30 cellular contexts compared by ENCODE assay signal in genomic region chr11:15057352-15057751, GRCh38. TPM values are rescaled to one million over a fixed set of nuclear protein-coding genes. Genes with fewer than 3 reads are reported as not detected.
"Had no signal": no experiment of that assay in that cellular context is flagged by ENCODE, and none has a peak within 500 bp of the region (broad histone marks: within the 10 kb centered on the region; RNA-seq: fewer than 3 reads in every experiment).

No MANE protein-coding gene starts in this region.

- H3K4me1 ChIP-seq: left lung, lower lobe of right lung, right atrium auricular region, right lobe of liver, stomach, testis, transverse colon, upper lobe of left lung, vagina had no signal

- H3K36me3 ChIP-seq: left lung, lower lobe of right lung, ovary, right atrium auricular region, right lobe of liver, stomach, thyroid gland, transverse colon, upper lobe of left lung, vagina had no signal

- H3K27ac ChIP-seq: left lung, lower lobe of right lung, ovary, right atrium auricular region, right lobe of liver, skin epidermis, stomach, testis, thyroid gland, transverse colon, upper lobe of left lung, vagina had no signal

- H3K27me3 ChIP-seq: left lung, ovary, right atrium auricular region, right lobe of liver, testis, thyroid gland, upper lobe of left lung, vagina had no signal

- H3K9me3 ChIP-seq: left lung, lower lobe of right lung, ovary, right atrium auricular region, right lobe of liver, stomach, testis, thyroid gland, transverse colon, upper lobe of left lung, vagina had no signal

- ATAC-seq: left colon; left lung; lower lobe of right lung; natural killer cell treated with Interleukin-12 subunit alpha and Interleukin-12 subunit beta and Interleukin-15 and Interleukin-18, amount 100 ng/mL, for 72 hours; right lobe of liver; stimulated activated naive B cell treated with anti-CD40 and anti-IgM and Interleukin-4, amounts not matched to agents 10 μg/mL and 1 μg/mL and 100 μg/mL, for 72 hours; stimulated activated naive CD8-positive, alpha-beta T cell treated with anti-CD3 and anti-CD28 coated beads, Interleukin-15, Interleukin-2, amounts not matched to agents 100 U/mL and 50 U/mL, for 24 hours had no signal

- H3K4me3 ChIP-seq: left lung, lower lobe of right lung, ovary, right atrium auricular region, right lobe of liver, skin epidermis, stomach, testis, thyroid gland, transverse colon, upper lobe of left lung, vagina had no signal

- DNase-seq: hippocampal formation; kidney glomerular epithelial cell; left colon; left lung; lower lobe of right lung; mammary epithelial cell; mesenchymal stem cell; naive B cell; ovary; right lobe of liver; stimulated activated CD4-positive, alpha-beta T cell treated with anti-CD3 and anti-CD28 coated beads, Interleukin-12 subunit alpha, Interleukin-12 subunit beta, amount 100 ng/mL, for 4 hours; stimulated activated CD4-positive, alpha-beta T cell treated with anti-CD3 and anti-CD28 coated beads, Interleukin-15, amount 100 ng/mL, for 24 hours; stimulated activated CD4-positive, alpha-beta T cell treated with anti-CD3 and anti-CD28 coated beads, Interleukin-2, amount 100 ng/mL, for 24 hours; stimulated activated CD4-positive, alpha-beta T cell treated with anti-CD3 and anti-CD28 coated beads, Interleukin-4, amount 100 ng/mL, for 1 hour; stimulated activated naive B cell treated with anti-CD40 and anti-IgM and Interleukin-4, amounts not matched to agents 10 μg/mL and 1 μg/mL and 100 μg/mL, for 72 hours; stimulated activated naive CD8-positive, alpha-beta T cell treated with anti-CD3 and anti-CD28 coated beads, Interleukin-15, Interleukin-2, amounts not matched to agents 100 U/mL and 50 U/mL, for 24 hours; stomach; testis; thyroid gland; transverse colon; upper lobe of left lung had no signal

RNA-seq across cellular contexts. Expression of gene CALCB, which starts 16.0 kb away (rescaled TPM):
- total RNA-seq: lower lobe of right lung, mucosa of gallbladder, progenitor cell of endocrine pancreas, right atrium auricular region had no signal
- polyA plus RNA-seq: keratinocyte, mammary epithelial cell, neural cell had no signal

RNA-seq across cellular contexts. Expression of gene INSC, which starts 57.4 kb away (rescaled TPM):
- total RNA-seq: progenitor cell of endocrine pancreas, pulmonary artery endothelial cell had no signal
